In the genomic region with DNA sequence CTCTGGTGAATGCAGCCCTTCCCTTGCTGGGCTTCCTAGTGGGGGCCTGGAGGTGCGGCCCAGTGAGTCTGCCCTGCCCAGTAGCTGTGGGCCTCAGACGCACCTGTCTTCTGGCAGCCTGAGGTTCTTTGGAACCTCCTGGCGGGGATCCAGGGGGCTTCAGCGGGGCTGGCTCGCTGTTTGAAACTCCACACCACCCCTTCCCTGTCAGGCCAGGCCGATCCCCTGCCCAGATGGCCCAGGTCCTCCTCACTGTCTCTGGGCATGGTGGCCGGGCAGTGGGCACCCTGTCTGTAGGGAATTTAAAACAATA, we compare ENCODE assay signal across 2 cellular contexts.
TF ChIP-seq lines count a peak whose summit lies in the region.

No MANE protein-coding gene starts in this region.

TF ChIP-seq in SK-N-SH, 30 proteins besides CTCF, POLR2A, EP300 and RAD21 (continued from another document):
- no peak for TF ChIP-seq REST (IDR thresholded peaks at IDR 0.05; ENCODE audit: low read depth, low read length)
- no peak for TF ChIP-seq PBX3 (IDR thresholded peaks at IDR 0.05)
- TF ChIP-seq RCOR1 (IDR thresholded peaks at IDR 0.05; ENCODE audit: low read length), result no peak
- TF ChIP-seq RFX5 (IDR thresholded peaks at IDR 0.05; ENCODE audit: low read length), result no peak
- no peak for TF ChIP-seq TAF1 (IDR thresholded peaks at IDR 0.05; ENCODE audit: borderline replicate concordance, low read depth, low read length)
- no peak for TF ChIP-seq RXRA (IDR thresholded peaks at IDR 0.05; ENCODE audit: borderline replicate concordance, low read depth)
- no peak for TF ChIP-seq MXI1 (IDR thresholded peaks at IDR 0.05; ENCODE audit: low read depth, low read length)
- no peak for TF ChIP-seq POLR2AphosphoS5 (IDR thresholded peaks at IDR 0.05; ENCODE audit: low read depth, low read length)
- no peak for TF ChIP-seq TCF12 (IDR thresholded peaks at IDR 0.05)
- no peak for TF ChIP-seq JUND (IDR thresholded peaks at IDR 0.05)
- no peak for TF ChIP-seq FOSL2 (IDR thresholded peaks at IDR 0.05; ENCODE audit: borderline replicate concordance, low read depth)
- TF ChIP-seq EZH2phosphoT487 (IDR thresholded peaks at IDR 0.05; ENCODE audit: borderline replicate concordance, low read depth), result no peak

TF ChIP-seq in SK-N-SH treated with all-trans-retinoic acid at 6 μM for 48 hours, 23 proteins besides CTCF, POLR2A, EP300 and RAD21 (continued from another document):
- TF ChIP-seq POU6F1 (CRISPR knock-in tag; IDR thresholded peaks at IDR 0.05; ENCODE audit: borderline replicate concordance, low read depth) (no peak), ZFP3 (CRISPR knock-in tag; IDR thresholded peaks at IDR 0.05) (no peak), OSR1 (CRISPR knock-in tag; IDR thresholded peaks at IDR 0.05) (no peak), ZNF70 (CRISPR knock-in tag; IDR thresholded peaks at IDR 0.05) (no peak), ISL1 (CRISPR knock-in tag; IDR thresholded peaks at IDR 0.05) (no peak)
- TF ChIP-seq, protein P1, sequence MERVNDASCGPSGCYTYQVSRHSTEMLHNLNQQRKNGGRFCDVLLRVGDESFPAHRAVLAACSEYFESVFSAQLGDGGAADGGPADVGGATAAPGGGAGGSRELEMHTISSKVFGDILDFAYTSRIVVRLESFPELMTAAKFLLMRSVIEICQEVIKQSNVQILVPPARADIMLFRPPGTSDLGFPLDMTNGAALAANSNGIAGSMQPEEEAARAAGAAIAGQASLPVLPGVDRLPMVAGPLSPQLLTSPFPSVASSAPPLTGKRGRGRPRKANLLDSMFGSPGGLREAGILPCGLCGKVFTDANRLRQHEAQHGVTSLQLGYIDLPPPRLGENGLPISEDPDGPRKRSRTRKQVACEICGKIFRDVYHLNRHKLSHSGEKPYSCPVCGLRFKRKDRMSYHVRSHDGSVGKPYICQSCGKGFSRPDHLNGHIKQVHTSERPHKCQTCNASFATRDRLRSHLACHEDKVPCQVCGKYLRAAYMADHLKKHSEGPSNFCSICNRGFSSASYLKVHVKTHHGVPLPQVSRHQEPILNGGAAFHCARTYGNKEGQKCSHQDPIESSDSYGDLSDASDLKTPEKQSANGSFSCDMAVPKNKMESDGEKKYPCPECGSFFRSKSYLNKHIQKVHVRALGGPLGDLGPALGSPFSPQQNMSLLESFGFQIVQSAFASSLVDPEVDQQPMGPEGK (CRISPR knock-in tag; IDR thresholded peaks at IDR 0.05; ENCODE audit: borderline replicate concordance), result no peak
TF ChIP-seq in SK-N-SH treated with all-trans-retinoic acid at 6 μM for 48 hours: peak in this region for 0.
